10 cellular contexts compared by ENCODE assay signal in genomic region chr5:151264113-151264512, GRCh38. TPM values are rescaled to one million over a fixed set of nuclear protein-coding genes. Genes with fewer than 3 reads are reported as not detected.
DNase-seq lines count a peak whose midpoint lies in the region; ATAC-seq and TF ChIP-seq lines count a peak whose summit lies in the region.
"Had no signal": no experiment of that assay in that cellular context is flagged by ENCODE, and none has a peak within 500 bp of the region (broad histone marks: within the 10 kb centered on the region; RNA-seq: fewer than 3 reads in every experiment).

No MANE protein-coding gene starts in this region.

- no peaks in the 10 kb centered on the region for H3K9me3 Mint-ChIP-seq in activated T-helper 1 cell treated with anti-CD3 and anti-CD28 coated beads, Interleukin-12 subunit alpha, Interleukin-12 subunit beta, Interleukin-2, Interleukin-4 antibody, amounts not matched to agents 30 ng/mL and 10 ng/mL and 1 ng/mL, durations not matched to agents 14 hours and 24 hours and 36 hours

- intact Hi-C loops in activated T-helper 1 cell treated with anti-CD3 and anti-CD28 coated beads, Interleukin-12 subunit alpha, Interleukin-12 subunit beta, Interleukin-2, Interleukin-4 antibody, amounts not matched to agents 30 ng/mL and 10 ng/mL and 1 ng/mL, durations not matched to agents 14 hours and 24 hours and 36 hours (cut with micrococcal nuclease), result loop anchor here (1.0 kb wide), 1 partner anchor 11 kb away; the partner anchor contains the start of gene GM2A

- H3K27me3 Mint-ChIP-seq in activated T-helper 1 cell treated with anti-CD3 and anti-CD28 coated beads, Interleukin-12 subunit alpha, Interleukin-12 subunit beta, Interleukin-2, Interleukin-4 antibody, amounts not matched to agents 30 ng/mL and 10 ng/mL and 1 ng/mL, durations not matched to agents 14 hours and 24 hours and 36 hours (ENCODE audit: insufficient read depth), result no peaks in the 10 kb centered on the region

- no peak overlapping the region for H3K4me3 Mint-ChIP-seq in activated T-helper 1 cell treated with anti-CD3 and anti-CD28 coated beads, Interleukin-12 subunit alpha, Interleukin-12 subunit beta, Interleukin-2, Interleukin-4 antibody, amounts not matched to agents 30 ng/mL and 10 ng/mL and 1 ng/mL, durations not matched to agents 14 hours and 24 hours and 36 hours

- peaks cover 43% of the 10 kb centered on the region for H3K36me3 Mint-ChIP-seq in activated T-helper 1 cell treated with anti-CD3 and anti-CD28 coated beads, Interleukin-12 subunit alpha, Interleukin-12 subunit beta, Interleukin-2, Interleukin-4 antibody, amounts not matched to agents 30 ng/mL and 10 ng/mL and 1 ng/mL, durations not matched to agents 14 hours and 24 hours and 36 hours (ENCODE audit: low read depth)

- TF ChIP-seq CTCF in lung (IDR thresholded peaks at IDR 0.05; ENCODE audit: control extremely low read depth, extremely low read depth), result no peak

- no peak overlapping the region for H3K4me3 ChIP-seq in lung

- H3K27me3 ChIP-seq in lung (ENCODE audit: control insufficient read depth, insufficient read depth), result no peaks in the 10 kb centered on the region

- 56 to 62% methylated on average over 1 of the region's 1 CpG for WGBS in lung, 2 donors

- H3K27ac ChIP-seq in lung (ENCODE audit: low read depth in 1 of 2, low read length in 1 of 2), result no peak overlapping the region

- peak; percentile 91 for ATAC-seq in HG02610 (IDR thresholded peaks at IDR 0.05; ENCODE audit: unreplicated experiment)
- peak; percentile 31 for ATAC-seq in lung (ENCODE audit: insufficient read depth, low FRiP score)
- no peak for ATAC-seq in HG02938 (IDR thresholded peaks at IDR 0.05; ENCODE audit: unreplicated experiment)

- peaks cover 0 to 6% of the 10 kb centered on the region in 2 donors for H3K4me1 ChIP-seq in lung (ENCODE audit: control insufficient read depth in 2 of 2, insufficient read depth in 2 of 2, low read length in 2 of 2)

- H3K36me3 ChIP-seq in lung (ENCODE audit: control insufficient read depth in 2 of 2, insufficient read depth in 2 of 2, low read length in 2 of 2), result peaks cover 2 to 25% of the 10 kb centered on the region in 2 donors

- no peaks in the 10 kb centered on the region for H3K9me3 ChIP-seq in lung (ENCODE audit: control insufficient read depth in 2 of 2, insufficient read depth in 1 of 2, low read length in 1 of 2)

- H3K27ac Mint-ChIP-seq in activated T-helper 1 cell treated with anti-CD3 and anti-CD28 coated beads, Interleukin-12 subunit alpha, Interleukin-12 subunit beta, Interleukin-2, Interleukin-4 antibody, amounts not matched to agents 30 ng/mL and 10 ng/mL and 1 ng/mL, durations not matched to agents 14 hours and 24 hours and 36 hours, result peak overlapping the region; percentile 84

- peaks cover 13% of the 10 kb centered on the region for H3K4me1 Mint-ChIP-seq in activated T-helper 1 cell treated with anti-CD3 and anti-CD28 coated beads, Interleukin-12 subunit alpha, Interleukin-12 subunit beta, Interleukin-2, Interleukin-4 antibody, amounts not matched to agents 30 ng/mL and 10 ng/mL and 1 ng/mL, durations not matched to agents 14 hours and 24 hours and 36 hours (ENCODE audit: low read depth)

- DNase-seq in GM03348 (ENCODE audit: low spot score) (peak; percentile 74), lung (ENCODE audit: low spot score) (no peak), HK-2 (ENCODE audit: unreplicated experiment) (no peak), dedifferentiated amniotic fluid mesenchymal stem cell (ENCODE audit: extremely low spot score) (no peak), NCI-H2171 treated with DMSO at 0.1 percent for 48 hours (lab: John Stamatoyannopoulos, UW) (no peak)
- DNase-seq in activated T-helper 1 cell treated with anti-CD3 and anti-CD28 coated beads, Interleukin-12 subunit alpha, Interleukin-12 subunit beta, Interleukin-2, Interleukin-4 antibody, amounts not matched to agents 30 ng/mL and 10 ng/mL and 1 ng/mL, durations not matched to agents 14 hours and 24 hours and 36 hours (ENCODE audit: low spot score), result no peak
- DNase-seq: activated effector memory CD4-positive, alpha-beta T cell treated with Interleukin-2 at 50 U/mL for 16 hours; NCI-H2107 had no signal

RNA-seq across cellular contexts. Expression of gene GM2A, which starts 11.1 kb away (rescaled TPM):
- total RNA-seq in activated T-helper 1 cell treated with anti-CD3 and anti-CD28 coated beads, Interleukin-12 subunit alpha, Interleukin-12 subunit beta, Interleukin-2, Interleukin-4 antibody, amounts not matched to agents 30 ng/mL and 10 ng/mL and 1 ng/mL, durations not matched to agents 14 hours and 24 hours and 36 hours, result 16.9 and 21.1 TPM in 2 replicates
- total RNA-seq in lung, result 10 to 100 TPM; 31.3 to 78.7 TPM
- polyA plus RNA-seq in lung, result 10 to 100 TPM; 36.5 to 39.7 TPM

RNA-seq across cellular contexts. Expression of gene SLC36A3, which starts 39.5 kb away (rescaled TPM):
- total RNA-seq in activated T-helper 1 cell treated with anti-CD3 and anti-CD28 coated beads, Interleukin-12 subunit alpha, Interleukin-12 subunit beta, Interleukin-2, Interleukin-4 antibody, amounts not matched to agents 30 ng/mL and 10 ng/mL and 1 ng/mL, durations not matched to agents 14 hours and 24 hours and 36 hours, result not detected in 2 replicates
- total RNA-seq in lung, result not detected
- polyA plus RNA-seq in lung, result not detected

RNA-seq across cellular contexts. Expression of gene CCDC69, which starts 40.2 kb away (rescaled TPM):
- 24.3 and 25.4 TPM in 2 replicates for total RNA-seq in activated T-helper 1 cell treated with anti-CD3 and anti-CD28 coated beads, Interleukin-12 subunit alpha, Interleukin-12 subunit beta, Interleukin-2, Interleukin-4 antibody, amounts not matched to agents 30 ng/mL and 10 ng/mL and 1 ng/mL, durations not matched to agents 14 hours and 24 hours and 36 hours
- total RNA-seq in lung, result 10 to 100 TPM; 15.4 to 69.0 TPM
- polyA plus RNA-seq in lung, result 10 to 100 TPM; 54.7 to 73.6 TPM
